ENCODE assay signal across 7 cellular contexts in genomic region chr1:2759433-2759832, GRCh38. TPM values are rescaled to one million over a fixed set of nuclear protein-coding genes. Genes with fewer than 3 reads are reported as not detected.
DNase-seq lines count a peak whose midpoint lies in the region; ATAC-seq and TF ChIP-seq lines count a peak whose summit lies in the region.
"Not testable (repeated sequence)": the region's sequence is repeated elsewhere in the genome, so short reads cannot be mapped to it uniquely, and the experiment has no call there.

No MANE protein-coding gene starts in this region.

- not testable (repeated sequence) for H3K36me3 ChIP-seq in RWPE2 (ENCODE audit: low read depth); spleen

- not testable (repeated sequence) for ATAC-seq in RWPE2 (ENCODE audit: low read depth); natural killer cell

- H3K27ac ChIP-seq in RWPE2 (ENCODE audit: poor library complexity, severe bottlenecking); spleen: not testable (repeated sequence)

- not testable (repeated sequence) for H3K4me3 Mint-ChIP-seq in chondrocyte (ENCODE audit: unreplicated experiment); natural killer cell

- not testable (repeated sequence) for H3K9me3 Mint-ChIP-seq in chondrocyte (ENCODE audit: low read depth); natural killer cell

- H3K36me3 Mint-ChIP-seq in chondrocyte (ENCODE audit: low read depth); natural killer cell: not testable (repeated sequence)

- not testable (repeated sequence) for H3K4me1 Mint-ChIP-seq in chondrocyte (ENCODE audit: low read depth); natural killer cell

- 58 to 77% (median 66%) methylated on average over 6 to 10 of the region's 13 CpGs for WGBS in spleen, 5 donors

- intact Hi-C loops in cardiac septum (cut with DNase I); natural killer cell (cut with micrococcal nuclease); spleen (cut with DNase I; ENCODE audit: low total_unique reads): not testable (repeated sequence)

- H3K27me3 Mint-ChIP-seq in chondrocyte (ENCODE audit: low read depth); natural killer cell (ENCODE audit: low read depth in 2 of 2): not testable (repeated sequence)

- DNase-seq in DMS 273 (lab: John Stamatoyannopoulos, UW; ENCODE audit: unreplicated experiment): peak; percentile 17
- DNase-seq in NCI-H2227 (lab: John Stamatoyannopoulos, UW; ENCODE audit: unreplicated experiment): peak; percentile 3
- DNase-seq in RWPE2 (ENCODE audit: low spot score): peak; percentile 69
- peak; percentile 92 for DNase-seq in chondrocyte (ENCODE audit: low spot score)
- DNase-seq in cardiac septum (ENCODE audit: low spot score): peak; percentile 66
- DNase-seq in natural killer cell: peak; percentile 10
- peak; percentile 63 for DNase-seq in spleen

- H3K27me3 ChIP-seq in RWPE2 (ENCODE audit: insufficient read depth, poor library complexity, severe bottlenecking); spleen (replicated peaks in 1 of 7): not testable (repeated sequence)

- TF ChIP-seq CTCF in RWPE2 (IDR thresholded peaks at IDR 0.05; ENCODE audit: poor library complexity, severe bottlenecking); chondrocyte (IDR thresholded peaks at IDR 0.05); natural killer cell (IDR thresholded peaks at IDR 0.05); spleen (IDR thresholded peaks at IDR 0.05 in 8 of 11, conservative IDR thresholded peaks at IDR 0.05 in 3 of 11): not testable (repeated sequence)

- not testable (repeated sequence) for H3K9me3 ChIP-seq in RWPE2 (ENCODE audit: severe bottlenecking); spleen

- not testable (repeated sequence) for H3K4me3 ChIP-seq in RWPE2 (ENCODE audit: severe bottlenecking); spleen

- H3K27ac Mint-ChIP-seq in chondrocyte (ENCODE audit: unreplicated experiment); natural killer cell: not testable (repeated sequence)

- not testable (repeated sequence) for TF ChIP-seq POLR2A in spleen (IDR thresholded peaks at IDR 0.05)

- H3K4me1 ChIP-seq in RWPE2 (ENCODE audit: insufficient read depth, poor library complexity, severe bottlenecking); spleen: not testable (repeated sequence)

RNA-seq across cellular contexts. Expression of gene TTC34, which starts 42.1 kb away (rescaled TPM):
- total RNA-seq in chondrocyte: 0.60 to 1.8 TPM (median 0.67 TPM) in 3 replicates
- 0.35 TPM for total RNA-seq in cardiac septum
- 1 to 10 TPM in 2 of 3 donors, under 1 TPM in 1; 0.80 to 1.4 (median 1.2) TPM for total RNA-seq in natural killer cell
- total RNA-seq in spleen: 1 to 10 TPM in 6 of 7 donors, under 1 TPM in 1; 0.64 to 2.8 (median 1.8) TPM
- under 1 TPM; 0.09 to 0.51 (median 0.13) TPM for polyA plus RNA-seq in spleen

Comparison
In these comparisons a context has a peak if more than half of its experiments do, and no peak if none do; other contexts are left out.
1. DNase-seq: peak in every context shown above with its lines; median percentile 92 in chondrocyte; 69 in RWPE2; 66 in cardiac septum; 63 in spleen; 17 in DMS 273; 10 in natural killer cell; 3 in NCI-H2227.